ENCODE assay signal across 11 cellular contexts in the genomic region with DNA sequence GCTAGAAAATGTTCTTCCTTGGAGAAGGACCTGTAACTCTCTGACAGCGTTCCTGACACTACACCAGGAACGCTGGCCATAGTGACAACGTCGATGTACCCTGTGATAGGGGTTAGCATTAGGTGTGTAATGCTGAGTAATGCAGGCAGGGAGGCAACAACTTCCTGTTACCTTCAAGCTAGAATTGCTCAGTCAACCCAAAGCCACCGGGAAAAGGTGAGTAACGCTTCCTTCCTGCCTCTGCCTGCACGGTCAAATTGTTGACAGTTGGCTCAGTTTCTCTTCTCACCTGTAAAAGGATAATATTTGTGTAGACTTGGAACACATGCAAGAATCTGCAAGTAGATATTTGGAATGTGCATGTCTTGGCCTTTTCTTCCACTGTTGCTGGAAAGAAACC. TPM values are rescaled to one million over a fixed set of nuclear protein-coding genes. Genes with fewer than 3 reads are reported as not detected.
DNase-seq lines count a peak whose midpoint lies in the region; ATAC-seq and TF ChIP-seq lines count a peak whose summit lies in the region.
"Had no signal": no experiment of that assay in that cellular context is flagged by ENCODE, and none has a peak within 500 bp of the region (broad histone marks: within the 10 kb centered on the region; RNA-seq: fewer than 3 reads in every experiment).

No MANE protein-coding gene starts in this region.

- H3K27ac ChIP-seq in CD8-positive, alpha-beta T cell (ENCODE audit: low read depth, low read length) = no peak overlapping the region
- H3K27ac ChIP-seq: heart left ventricle, ovary had no signal

- no peak overlapping the region for H3K4me3 ChIP-seq in CD8-positive, alpha-beta T cell (ENCODE audit: low read depth, low read length)
- H3K4me3 ChIP-seq: heart left ventricle, ovary had no signal

- peak; percentile 87 for ATAC-seq in CD8-positive, alpha-beta T cell
- ATAC-seq in natural killer cell = peak in 2 of 3 donors; percentile 33 to 68
- ATAC-seq: heart left ventricle had no signal

- peaks cover 2% of the 10 kb centered on the region for H3K27me3 Mint-ChIP-seq in CD8-positive, alpha-beta T cell (ENCODE audit: low read depth)
- H3K27me3 Mint-ChIP-seq in T-helper 2 cell treated with Interferon-gamma antibody and Interleukin-4, amounts not matched to agents 5 μg/mL and 100 μg/mL, for 36 hours (ENCODE audit: low read depth) = no peaks in the 10 kb centered on the region
- H3K27me3 Mint-ChIP-seq in activated naive CD4-positive, alpha-beta T cell treated with anti-CD3 and anti-CD28 coated beads, Interleukin-2, amount 50 U/mL, for 24 hours = peaks cover 3% of the 10 kb centered on the region
- no peaks in the 10 kb centered on the region for H3K27me3 Mint-ChIP-seq in natural killer cell (ENCODE audit: low read depth in 2 of 2)

- peaks cover 14% of the 10 kb centered on the region for H3K4me1 ChIP-seq in CD8-positive, alpha-beta T cell (ENCODE audit: insufficient read depth, low read length)

- no peaks in the 10 kb centered on the region for H3K9me3 Mint-ChIP-seq in CD8-positive, alpha-beta T cell
- H3K9me3 Mint-ChIP-seq in T-helper 2 cell treated with Interferon-gamma antibody and Interleukin-4, amounts not matched to agents 5 μg/mL and 100 μg/mL, for 36 hours = no peaks in the 10 kb centered on the region
- H3K9me3 Mint-ChIP-seq in activated naive CD4-positive, alpha-beta T cell treated with anti-CD3 and anti-CD28 coated beads, Interleukin-2, amount 50 U/mL, for 24 hours = no peaks in the 10 kb centered on the region
- H3K9me3 Mint-ChIP-seq in natural killer cell = no peaks in the 10 kb centered on the region

- peak overlapping the region; percentile 41 for H3K27ac Mint-ChIP-seq in CD8-positive, alpha-beta T cell
- peak overlapping the region; percentile 87 for H3K27ac Mint-ChIP-seq in T-helper 2 cell treated with Interferon-gamma antibody and Interleukin-4, amounts not matched to agents 5 μg/mL and 100 μg/mL, for 36 hours
- peak overlapping the region; percentile 37 for H3K27ac Mint-ChIP-seq in activated naive CD4-positive, alpha-beta T cell treated with anti-CD3 and anti-CD28 coated beads, Interleukin-2, amount 50 U/mL, for 24 hours
- H3K27ac Mint-ChIP-seq in natural killer cell = peak overlapping the region; percentile 13 to 39

- intact Hi-C loops in CD8-positive, alpha-beta T cell (cut with DNase I, micrococcal nuclease) = no loop called here
- intact Hi-C loops in natural killer cell (cut with micrococcal nuclease) = no loop called here

- DNase-seq in CD8-positive, alpha-beta T cell = peak in 6 of 7 experiments; percentile 24 to 61 (median 44)
- peak; percentile 70 for DNase-seq in T-helper 2 cell treated with Interferon-gamma antibody and Interleukin-4, amounts not matched to agents 5 μg/mL and 100 μg/mL, for 36 hours (ENCODE audit: low spot score)
- DNase-seq in natural killer cell = no peak
- DNase-seq in HEK293T (ENCODE audit: extremely low spot score) = no peak
- DNase-seq in GM19240 (ENCODE audit: insufficient read length, low spot score) = no peak
- DNase-seq in NCI-H82 (lab: John Stamatoyannopoulos, UW) = no peak
- no peak for DNase-seq in GM13976 (ENCODE audit: low spot score)
- DNase-seq: anterior cingulate cortex, heart left ventricle, ovary had no signal

- peak overlapping the region; percentile 30 for H3K4me3 Mint-ChIP-seq in CD8-positive, alpha-beta T cell
- peak overlapping the region; percentile 61 for H3K4me3 Mint-ChIP-seq in T-helper 2 cell treated with Interferon-gamma antibody and Interleukin-4, amounts not matched to agents 5 μg/mL and 100 μg/mL, for 36 hours
- no peak overlapping the region for H3K4me3 Mint-ChIP-seq in activated naive CD4-positive, alpha-beta T cell treated with anti-CD3 and anti-CD28 coated beads, Interleukin-2, amount 50 U/mL, for 24 hours
- peak overlapping the region; percentile 0 for H3K4me3 Mint-ChIP-seq in natural killer cell

- POLR2A ChIA-PET in CD8-positive, alpha-beta T cell (lab: Charles Lee) = no interaction called here
- POLR2A ChIA-PET in HEK293T (lab: Yijun Ruan, JAX) = no interaction called here

- in situ Hi-C loops in GM13976 (cut with MboI; ENCODE audit: low sequenced_read_pairs, unreplicated experiment) = no loop called here

- H3K27me3 ChIP-seq in CD8-positive, alpha-beta T cell (ENCODE audit: insufficient read depth, low read length) = no peaks in the 10 kb centered on the region
- H3K27me3 ChIP-seq: heart left ventricle, ovary had no signal

- no peaks in the 10 kb centered on the region for H3K36me3 Mint-ChIP-seq in CD8-positive, alpha-beta T cell
- H3K36me3 Mint-ChIP-seq in T-helper 2 cell treated with Interferon-gamma antibody and Interleukin-4, amounts not matched to agents 5 μg/mL and 100 μg/mL, for 36 hours (ENCODE audit: low read depth) = peaks cover 9% of the 10 kb centered on the region
- no peaks in the 10 kb centered on the region for H3K36me3 Mint-ChIP-seq in activated naive CD4-positive, alpha-beta T cell treated with anti-CD3 and anti-CD28 coated beads, Interleukin-2, amount 50 U/mL, for 24 hours
- H3K36me3 Mint-ChIP-seq in natural killer cell = no peaks in the 10 kb centered on the region

- CTCF ChIA-PET in CD8-positive, alpha-beta T cell (lab: Charles Lee) = no interaction called here
- CTCF ChIA-PET in HEK293T (lab: Yijun Ruan, JAX) = no interaction called here

- peaks cover 22% of the 10 kb centered on the region for H3K4me1 Mint-ChIP-seq in CD8-positive, alpha-beta T cell (ENCODE audit: low read depth)
- H3K4me1 Mint-ChIP-seq in T-helper 2 cell treated with Interferon-gamma antibody and Interleukin-4, amounts not matched to agents 5 μg/mL and 100 μg/mL, for 36 hours (ENCODE audit: low read depth) = peaks cover 74% of the 10 kb centered on the region
- peaks cover 21% of the 10 kb centered on the region for H3K4me1 Mint-ChIP-seq in activated naive CD4-positive, alpha-beta T cell treated with anti-CD3 and anti-CD28 coated beads, Interleukin-2, amount 50 U/mL, for 24 hours
- peaks cover 18 to 19% of the 10 kb centered on the region in 2 donors for H3K4me1 Mint-ChIP-seq in natural killer cell

- no peak for TF ChIP-seq CTCF in CD8-positive, alpha-beta T cell (IDR thresholded peaks at IDR 0.05)
- no peak for TF ChIP-seq CTCF in natural killer cell (IDR thresholded peaks at IDR 0.05)
- no peak for TF ChIP-seq CTCF in GM13976 (IDR thresholded peaks at IDR 0.05; ENCODE audit: borderline replicate concordance, control extremely low read depth, extremely low read depth, insufficient read depth, missing control alignments)

- H3K9me3 ChIP-seq in CD8-positive, alpha-beta T cell (ENCODE audit: low read length) = no peaks in the 10 kb centered on the region
- H3K9me3 ChIP-seq: heart left ventricle, ovary had no signal

- H3K36me3 ChIP-seq in CD8-positive, alpha-beta T cell (ENCODE audit: insufficient read depth, low read length) = no peaks in the 10 kb centered on the region
- H3K36me3 ChIP-seq: heart left ventricle, ovary had no signal

TF ChIP-seq in HEK293T, 16 proteins besides CTCF, POLR2A, EP300 and RAD21:
- no peak for TF ChIP-seq FOXA1 (IDR thresholded peaks at IDR 0.05)
- TF ChIP-seq ARNT (IDR thresholded peaks at IDR 0.05) = no peak
- no peak for TF ChIP-seq CTBP1 (IDR thresholded peaks at IDR 0.05; ENCODE audit: borderline replicate concordance)
- TF ChIP-seq TARDBP (IDR thresholded peaks at IDR 0.05) = no peak
- no peak for TF ChIP-seq HDGF (IDR thresholded peaks at IDR 0.05; ENCODE audit: borderline replicate concordance)
- no peak for TF ChIP-seq LEF1 (IDR thresholded peaks at IDR 0.05; ENCODE audit: borderline replicate concordance)
- TF ChIP-seq, protein P1, sequence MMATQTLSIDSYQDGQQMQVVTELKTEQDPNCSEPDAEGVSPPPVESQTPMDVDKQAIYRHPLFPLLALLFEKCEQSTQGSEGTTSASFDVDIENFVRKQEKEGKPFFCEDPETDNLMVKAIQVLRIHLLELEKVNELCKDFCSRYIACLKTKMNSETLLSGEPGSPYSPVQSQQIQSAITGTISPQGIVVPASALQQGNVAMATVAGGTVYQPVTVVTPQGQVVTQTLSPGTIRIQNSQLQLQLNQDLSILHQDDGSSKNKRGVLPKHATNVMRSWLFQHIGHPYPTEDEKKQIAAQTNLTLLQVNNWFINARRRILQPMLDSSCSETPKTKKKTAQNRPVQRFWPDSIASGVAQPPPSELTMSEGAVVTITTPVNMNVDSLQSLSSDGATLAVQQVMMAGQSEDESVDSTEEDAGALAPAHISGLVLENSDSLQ (IDR thresholded peaks at IDR 0.05) = no peak
- TF ChIP-seq ZNF384 (IDR thresholded peaks at IDR 0.05) = no peak
- TF ChIP-seq NFRKB (IDR thresholded peaks at IDR 0.05) = no peak
- no peak for TF ChIP-seq FOXM1 (IDR thresholded peaks at IDR 0.05; ENCODE audit: borderline replicate concordance)
- TF ChIP-seq ELF4 (IDR thresholded peaks at IDR 0.05) = no peak

RNA-seq across cellular contexts. Expression of a gene that starts 12.7 kb away (rescaled TPM):
- under 1 TPM; 0.19 to 0.41 TPM for total RNA-seq in CD8-positive, alpha-beta T cell
- 1 to 10 TPM; 1.3 to 8.5 (median 3.6) TPM for total RNA-seq in natural killer cell

Comparison
In these comparisons a context has a peak if more than half of its experiments do, and no peak if none do; other contexts are left out.
1. DNase-seq: peak in CD8-positive, alpha-beta T cell (6 of 7) and T-helper 2 cell treated with Interferon-gamma antibody and Interleukin-4, amounts not matched to agents 5 μg/mL and 100 μg/mL, for 36 hours (single experiment); none in natural killer cell (single experiment), HEK293T (single experiment), GM19240 (single experiment), NCI-H82 (single experiment) and GM13976 (single experiment).
2. H3K27ac Mint-ChIP-seq: peak in every context shown above with its lines; median percentile 87 in T-helper 2 cell treated with Interferon-gamma antibody and Interleukin-4, amounts not matched to agents 5 μg/mL and 100 μg/mL, for 36 hours; 41 in CD8-positive, alpha-beta T cell; 37 in activated naive CD4-positive, alpha-beta T cell treated with anti-CD3 and anti-CD28 coated beads, Interleukin-2, amount 50 U/mL, for 24 hours; 26 in natural killer cell.